9 cellular contexts compared by ENCODE assay signal in the genomic region with DNA sequence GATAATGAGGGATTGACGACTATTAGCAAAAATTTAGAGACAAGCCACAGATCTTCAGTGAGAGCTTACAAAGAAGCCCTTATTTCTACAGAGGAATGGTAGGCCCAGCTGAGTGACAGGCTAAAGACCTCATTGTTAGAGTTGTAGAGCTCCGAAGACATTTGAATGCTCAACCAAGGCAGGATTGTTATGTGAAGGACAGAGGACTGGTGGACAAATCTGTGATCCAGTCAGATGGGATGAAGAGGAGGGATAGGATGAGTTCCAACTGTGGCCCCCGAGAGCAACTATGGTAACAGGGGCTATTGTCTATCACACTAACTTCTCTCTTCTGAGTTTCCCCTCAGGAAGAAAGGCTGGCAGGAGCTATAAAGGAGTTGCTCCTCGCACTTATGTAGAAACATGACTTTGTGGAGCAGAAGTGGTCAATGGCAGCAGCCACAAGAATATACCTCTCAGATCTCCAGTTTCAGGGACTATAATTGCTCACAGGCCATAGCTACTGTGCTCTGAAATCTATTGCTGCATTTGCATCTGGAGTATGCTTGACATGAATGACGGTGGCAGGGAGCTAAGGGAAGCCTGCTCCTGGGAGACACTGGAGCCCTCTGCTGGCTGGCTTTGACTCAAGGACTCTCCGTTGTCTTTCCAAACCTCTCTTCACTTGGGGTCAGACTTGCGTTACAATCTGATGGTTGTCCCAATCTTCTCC. TPM values are rescaled to one million over a fixed set of nuclear protein-coding genes. Genes with fewer than 3 reads are reported as not detected.
DNase-seq lines count a peak whose midpoint lies in the region; ATAC-seq, FAIRE-seq and TF ChIP-seq lines count a peak whose summit lies in the region.
"Had no signal": no experiment of that assay in that cellular context is flagged by ENCODE, and none has a peak within 500 bp of the region (broad histone marks: within the 10 kb centered on the region; RNA-seq: fewer than 3 reads in every experiment).

No MANE protein-coding gene starts in this region.

- no peak overlapping the region for H3K23ac ChIP-seq in H9 (ENCODE audit: insufficient read length, low read depth, low read length)

- no peaks in the 10 kb centered on the region for H3K23me2 ChIP-seq in H9 (ENCODE audit: insufficient read length, low read depth, low read length, poor library complexity, severe bottlenecking)

- no peaks in the 10 kb centered on the region; a peak in 1 of 5 replicates for H3K9me3 Mint-ChIP-seq in H9
- H3K9me3 Mint-ChIP-seq in MCF 10A (ENCODE audit: unreplicated experiment), result no peaks in the 10 kb centered on the region

- H3K14ac ChIP-seq in H9 (ENCODE audit: insufficient read depth, low read length), result no peak overlapping the region

- H2AK5ac ChIP-seq in H9 (ENCODE audit: insufficient read length, low read length), result no peak overlapping the region

- no peak overlapping the region for H2BK12ac ChIP-seq in H9 (ENCODE audit: insufficient read length, low read depth, low read length)

- no peak overlapping the region for H3T11ph ChIP-seq in H9 (ENCODE audit: low read length)

- H3K36me3 ChIP-seq in kidney (ENCODE audit: control insufficient read depth in 1 of 2, insufficient read depth in 2 of 2, low read length in 2 of 2), result no peaks in the 10 kb centered on the region
- H3K36me3 ChIP-seq: neutrophil had no signal

- H3K27me3 ChIP-seq in H9 (ENCODE audit: insufficient read depth, low read length), result no peaks in the 10 kb centered on the region

- POLR2A ChIA-PET in MCF 10A (lab: Yijun Ruan, JAX), result interaction anchor here (0.9 to 1.0 kb wide), 2 partner anchors 80 to 248 kb away, joined by 3 to 4 read pairs; a partner anchor contains a TSS

- no peak overlapping the region for H2BK15ac ChIP-seq in H9 (ENCODE audit: low read depth, low read length)

- H4K5ac ChIP-seq in H9 (ENCODE audit: insufficient read length, low read depth, low read length), result no peak overlapping the region

- H3K4ac ChIP-seq in H9 (ENCODE audit: low read depth, low read length), result no peak overlapping the region

- peak; percentile 79 for TF ChIP-seq CTCF in H9 (conservative IDR thresholded peaks at IDR 0.05)
- peak; percentile 39 for TF ChIP-seq CTCF in MCF 10A (IDR thresholded peaks at IDR 0.05; ENCODE audit: unreplicated experiment)
- peak; percentile 30 for TF ChIP-seq CTCF in kidney (IDR thresholded peaks at IDR 0.05; ENCODE audit: borderline replicate concordance, extremely low read depth, insufficient read depth)

- no peak overlapping the region for H2AFZ ChIP-seq in H9 (ENCODE audit: low read length)

- no peak overlapping the region for H2BK120ac ChIP-seq in H9 (ENCODE audit: low read depth, low read length, poor library complexity, severe bottlenecking)

- no peak overlapping the region for H2BK5ac ChIP-seq in H9 (ENCODE audit: insufficient read length, low read length)

- H4K91ac ChIP-seq in H9 (ENCODE audit: insufficient read length, low read depth, low read length), result no peak overlapping the region

- H3K4me1 Mint-ChIP-seq in H9 (0 out of 4 replicates have a peak, but pooled peaks cover 0 to 3% of the 10 kb centered on the region in 2 experiments), MCF 10A (ENCODE audit: insufficient read depth, unreplicated experiment) (peaks cover 4% of the 10 kb centered on the region)

- DNase-seq in COLO829 (ENCODE audit: low spot score), result peak; percentile 60
- DNase-seq in H9, result peak; percentile 75
- DNase-seq in NCI-H748 treated with DMSO at 0.1 percent for 48 hours (lab: John Stamatoyannopoulos, UW), result peak; percentile 39
- peak; percentile 65 for DNase-seq in MCF 10A (ENCODE audit: unreplicated experiment)
- DNase-seq in kidney, result no peak
- no peak for DNase-seq in activated CD8-positive, alpha-beta memory T cell treated with anti-CD3 and anti-CD28 coated beads, Interleukin-2, amount 50 U/mL, for 4 hours

- H3K36me3 Mint-ChIP-seq in H9 (ENCODE audit: insufficient read depth in 1 of 3, low read depth in 3 of 3), result no peaks in the 10 kb centered on the region
- no peaks in the 10 kb centered on the region for H3K36me3 Mint-ChIP-seq in MCF 10A (ENCODE audit: insufficient read depth, unreplicated experiment)

- H3K9ac ChIP-seq in H9 (ENCODE audit: extremely low read depth, insufficient read length, low read length), result no peak overlapping the region
- no peak overlapping the region for H3K9ac ChIP-seq in kidney (ENCODE audit: low read length in 2 of 2)

- H4K8ac ChIP-seq in H9 (replicated peaks; ENCODE audit: insufficient read length, low read depth, low read length), result no peak overlapping the region

- H3K27ac ChIP-seq in H9 (ENCODE audit: insufficient read length, low read depth, low read length) (no peak overlapping the region), kidney (ENCODE audit: low read depth in 2 of 2, low read length in 2 of 2) (no peak overlapping the region), temporal lobe (ENCODE audit: low read depth, low read length) (peak overlapping the region; percentile 91)
- H3K27ac ChIP-seq: neutrophil had no signal

- no CpG with 5 or more reads among the region's 7 CpGs for WGBS in H9 (ENCODE audit: extremely low coverage, insufficient read length, low lambda C conversion rate)

- H3K4me3 Mint-ChIP-seq in H9 (no peak overlapping the region), MCF 10A (ENCODE audit: unreplicated experiment) (no peak overlapping the region)

- no peaks in the 10 kb centered on the region for H3K79me2 ChIP-seq in H9 (ENCODE audit: insufficient read depth, low read length)

- no peak overlapping the region for H3K18ac ChIP-seq in H9 (ENCODE audit: insufficient read length, low read depth, low read length)

- H3K9me3 ChIP-seq in H9 (ENCODE audit: control insufficient read depth, low read depth, low read length) (no peaks in the 10 kb centered on the region), kidney (ENCODE audit: control insufficient read depth in 1 of 2, low read length in 2 of 2) (no peaks in the 10 kb centered on the region)
- H3K9me3 ChIP-seq: neutrophil had no signal

- BruUV-seq in MCF 10A (replicated peaks; lab: Mats Ljungman, UMichigan), result no TSS peak

- H2BK20ac ChIP-seq in H9 (ENCODE audit: low read depth, low read length, poor library complexity, severe bottlenecking), result no peak overlapping the region

- no peak overlapping the region for H3K56ac ChIP-seq in H9 (ENCODE audit: insufficient read length, low read depth, low read length)

- H3K4me2 ChIP-seq in H9 (ENCODE audit: insufficient read depth, insufficient read length, low read length), result no peak overlapping the region

- intact Hi-C loops in MCF 10A (cut with micrococcal nuclease), result loop anchor here (10.0 kb wide), 2 partner anchors 413 to 663 kb away; a partner anchor contains a TSS
- intact Hi-C loops in kidney (cut with DNase I), result loop anchor here (10.0 kb wide), 2 partner anchors 253 to 763 kb away; no protein-coding TSS in a partner anchor

- no peak for FAIRE-seq in kidney (lab: Jason Lieb, UNC)

- H3K79me1 ChIP-seq in H9 (ENCODE audit: insufficient read depth, low read depth, low read length, poor library complexity, severe bottlenecking), result no peaks in the 10 kb centered on the region

- CTCF ChIA-PET in MCF 10A (lab: Yijun Ruan, JAX), result interaction anchor here (0.5 to 10.2 kb wide), 13 partner anchors 11 to 767 kb away, joined by 3 to 192 read pairs (median 3); no protein-coding TSS in a partner anchor

- no peak for ATAC-seq in HG02970 (IDR thresholded peaks at IDR 0.05; ENCODE audit: low FRiP score, unreplicated experiment)

- H3K4me1 ChIP-seq in H9 (ENCODE audit: insufficient read depth, low read length) (no peaks in the 10 kb centered on the region), kidney (ENCODE audit: control insufficient read depth in 1 of 2, insufficient read depth in 1 of 2, low read depth in 1 of 2, low read length in 2 of 2) (no peaks in the 10 kb centered on the region)

- no peaks in the 10 kb centered on the region for H4K20me1 ChIP-seq in H9 (ENCODE audit: control insufficient read depth, insufficient read depth, insufficient read length)

- H3K27ac Mint-ChIP-seq in H9, result no peak overlapping the region
- no peak overlapping the region for H3K27ac Mint-ChIP-seq in MCF 10A (ENCODE audit: low read depth, unreplicated experiment)

- H3K27me3 Mint-ChIP-seq in H9 (ENCODE audit: low read depth) (no peaks in the 10 kb centered on the region; the same call in none of the 2 replicates), MCF 10A (ENCODE audit: insufficient read depth, unreplicated experiment) (peaks cover 24% of the 10 kb centered on the region)

- H3K4me3 ChIP-seq in kidney (ENCODE audit: low read length in 2 of 2), result no peak overlapping the region

RNA-seq across cellular contexts. Expression of a gene that starts 50.3 kb away (rescaled TPM):
- total RNA-seq in H9 (2021) (2.1 and 2.7 TPM in 2 replicates), MCF 10A (2022) (9.4 and 11.0 TPM in 2 replicates), kidney (0.79 TPM), temporal lobe (0.74 TPM)
- polyA plus RNA-seq in kidney (ENCODE audit: insufficient read depth, low read depth, low replicate concordance), result not detected

Comparison
In these comparisons a context has a peak if more than half of its experiments do, and no peak if none do; other contexts are left out.
1. DNase-seq: peak in COLO829 (single experiment), H9 (single experiment), NCI-H748 treated with DMSO at 0.1 percent for 48 hours (single experiment) and MCF 10A (single experiment); none in kidney (single experiment) and activated CD8-positive, alpha-beta memory T cell treated with anti-CD3 and anti-CD28 coated beads, Interleukin-2, amount 50 U/mL, for 4 hours (single experiment).
2. Peak in every context shown above with its lines, with median percentiles within 50 percentile points of each other: CTCF ChIP-seq.